7 cellular contexts compared by ENCODE assay signal in the genomic region with DNA sequence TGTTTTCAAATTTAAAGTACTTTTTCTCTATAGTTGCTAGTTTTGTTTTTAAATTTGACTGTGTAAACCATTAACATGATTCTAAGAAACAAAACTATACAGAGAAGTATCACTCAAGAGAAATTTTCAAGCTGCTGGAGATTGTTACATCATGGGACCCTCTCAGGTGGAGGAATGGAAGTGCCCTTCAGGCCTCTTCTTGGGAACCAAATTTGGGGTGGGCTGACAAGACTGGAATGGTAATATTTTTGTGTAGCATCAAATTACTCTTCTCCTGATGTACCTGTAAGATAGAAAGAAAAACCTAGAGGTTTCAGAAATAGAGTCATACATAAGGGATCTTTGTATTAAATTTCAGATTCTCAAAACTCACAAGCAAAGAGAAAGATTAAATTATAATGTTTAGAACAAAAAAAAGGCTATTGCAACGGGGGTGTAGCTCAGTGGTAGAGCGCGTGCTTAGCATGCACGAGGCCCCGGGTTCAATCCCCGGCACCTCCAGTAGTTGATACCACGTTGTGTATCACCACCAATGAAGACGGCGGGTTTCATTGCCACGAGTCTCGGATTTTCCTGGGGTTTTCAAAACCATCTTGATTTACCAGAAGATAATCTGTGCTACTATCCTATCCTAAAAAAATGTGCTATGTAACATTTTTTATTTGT.
A peak's percentile ranks its signal among the peaks of the same experiment; 100 is the strongest.
DNase-seq lines count a peak whose midpoint lies in the region; ATAC-seq, FAIRE-seq and TF ChIP-seq lines count a peak whose summit lies in the region.

No MANE protein-coding gene starts in this region.

- H3K9me3 ChIP-seq in GM23248 (ENCODE audit: low read depth) (no peaks in the 10 kb centered on the region), HUES6 (ENCODE audit: control insufficient read depth, insufficient read depth, low read depth, low read length) (no peaks in the 10 kb centered on the region), SK-N-MC (ENCODE audit: low read depth, low read length) (no peaks in the 10 kb centered on the region), keratinocyte (ENCODE audit: control insufficient read depth, low read depth, low read length) (no peaks in the 10 kb centered on the region)

- dilution Hi-C loops in keratinocyte (cut with MboI; ENCODE audit: extremely low pct_ligation_motif_present, low sequenced_read_pairs), result no loop called here

- WGBS in GM23248 (ENCODE audit: low coverage in 1 of 2, low lambda C conversion rate in 2 of 2, missing lambda C conversion rate in 2 of 2), 2 experiments, result 7 to 9% methylated on average over 11 of the region's 11 CpGs

- ATAC-seq in HG02840 (IDR thresholded peaks at IDR 0.05; ENCODE audit: low FRiP score, unreplicated experiment), result no peak
- ATAC-seq in GM21447 (IDR thresholded peaks at IDR 0.05; ENCODE audit: unreplicated experiment), result no peak

- in situ Hi-C loops in GM23248 (cut with MboI), result no loop called here

- H4K20me1 ChIP-seq in GM23248 (ENCODE audit: insufficient read depth), result no peaks in the 10 kb centered on the region
- H4K20me1 ChIP-seq in keratinocyte (ENCODE audit: control insufficient read depth, extremely low read depth, insufficient read depth, low read length), result no peaks in the 10 kb centered on the region

- DNase-seq in GM23248 (peak; percentile 42), SK-N-MC (ENCODE audit: low read depth, low spot score) (no peak), keratinocyte (ENCODE audit: low read depth, low spot score) (peak; percentile 58), dedifferentiated amniotic fluid mesenchymal stem cell (ENCODE audit: extremely low spot score) (no peak)

- no peak overlapping the region for H2AFZ ChIP-seq in GM23248
- H2AFZ ChIP-seq in keratinocyte (ENCODE audit: control insufficient read depth, low read length), result no peak overlapping the region

- H3K4me2 ChIP-seq in GM23248 (ENCODE audit: unreplicated experiment), result no peak overlapping the region
- H3K4me2 ChIP-seq in keratinocyte (ENCODE audit: control insufficient read depth, extremely low read depth, insufficient read depth, low read depth, low read length), result no peak overlapping the region

- H3K9ac ChIP-seq in GM23248 (no peak overlapping the region), HUES6 (ENCODE audit: low read length) (no peak overlapping the region), SK-N-MC (ENCODE audit: insufficient read length) (no peak overlapping the region), keratinocyte (ENCODE audit: control insufficient read depth, extremely low read depth, insufficient read depth, low read length) (no peak overlapping the region)

- FAIRE-seq in keratinocyte (lab: Jason Lieb, UNC), result no peak

- H3K4me1 ChIP-seq in GM23248 (ENCODE audit: insufficient read depth) (no peaks in the 10 kb centered on the region), HUES6 (ENCODE audit: control insufficient read depth, insufficient read depth, low read length) (no peaks in the 10 kb centered on the region), keratinocyte (ENCODE audit: control insufficient read depth, extremely low read depth, insufficient read depth, low read length) (no peaks in the 10 kb centered on the region)

- H3K36me3 ChIP-seq in GM23248 (ENCODE audit: low read depth) (no peaks in the 10 kb centered on the region), HUES6 (ENCODE audit: control insufficient read depth, insufficient read depth, low read length) (no peaks in the 10 kb centered on the region), SK-N-MC (ENCODE audit: insufficient read depth, low read length) (no peaks in the 10 kb centered on the region), keratinocyte (ENCODE audit: control insufficient read depth in 2 of 2, extremely low read depth in 1 of 2, insufficient read depth in 2 of 2, low read length in 2 of 2) (no peaks in the 10 kb centered on the region)

- no peaks in the 10 kb centered on the region for H3K27me3 ChIP-seq in GM23248 (replicated peaks; ENCODE audit: insufficient read depth)
- no peaks in the 10 kb centered on the region for H3K27me3 ChIP-seq in HUES6 (ENCODE audit: control insufficient read depth, insufficient read depth, low read length)
- H3K27me3 ChIP-seq in keratinocyte (ENCODE audit: control insufficient read depth, extremely low read depth, insufficient read depth, low read length), result no peaks in the 10 kb centered on the region

- H3K79me2 ChIP-seq in GM23248 (ENCODE audit: insufficient read depth) (no peaks in the 10 kb centered on the region), keratinocyte (ENCODE audit: control insufficient read depth, insufficient read depth, low read length) (no peaks in the 10 kb centered on the region)

- H3K9me2 ChIP-seq in GM23248 (ENCODE audit: insufficient read depth), result no peaks in the 10 kb centered on the region

- TF ChIP-seq CTCF in keratinocyte (optimal IDR thresholded peaks at IDR 0.05 in 1 of 3, IDR thresholded peaks at IDR 0.05 in 1 of 3, conservative IDR thresholded peaks at IDR 0.05 in 1 of 3; ENCODE audit: extremely low read depth in 1 of 3, insufficient read depth in 2 of 3, low read length in 3 of 3), result no peak

- H3F3A ChIP-seq in GM23248 (ENCODE audit: insufficient read depth), result peaks cover 3% of the 10 kb centered on the region; the same call in 1 of the 2 replicates

- H3K4me3 ChIP-seq in GM23248 (no peak overlapping the region), HUES6 (ENCODE audit: low read depth, low read length) (peak overlapping the region; percentile 63), SK-N-MC (peak overlapping the region; percentile 47), keratinocyte (ENCODE audit: control insufficient read depth in 2 of 3, extremely low read depth in 1 of 3, insufficient read depth in 2 of 3, low read depth in 1 of 3, low read length in 3 of 3) (no peak overlapping the region)

- H3K9me1 ChIP-seq in keratinocyte (ENCODE audit: control insufficient read depth, extremely low read depth, insufficient read depth, low read length), result no peaks in the 10 kb centered on the region

- H3K27ac ChIP-seq in GM23248 (no peak overlapping the region), HUES6 (ENCODE audit: low read depth, low read length) (no peak overlapping the region), SK-N-MC (no peak overlapping the region; the same call in 1 of the 2 replicates), keratinocyte (ENCODE audit: control insufficient read depth, insufficient read depth, low read length) (no peak overlapping the region)

Comparison
In these comparisons a context has a peak if more than half of its experiments do, and no peak if none do; other contexts are left out.
1. DNase-seq: peak in GM23248 (single experiment) and keratinocyte (single experiment); none in SK-N-MC (single experiment) and dedifferentiated amniotic fluid mesenchymal stem cell (single experiment).
2. H3K4me3 ChIP-seq: peak in HUES6 (single experiment) and SK-N-MC (single experiment); none in GM23248 (single experiment) and keratinocyte (0 of 3).